In the genomic region with DNA sequence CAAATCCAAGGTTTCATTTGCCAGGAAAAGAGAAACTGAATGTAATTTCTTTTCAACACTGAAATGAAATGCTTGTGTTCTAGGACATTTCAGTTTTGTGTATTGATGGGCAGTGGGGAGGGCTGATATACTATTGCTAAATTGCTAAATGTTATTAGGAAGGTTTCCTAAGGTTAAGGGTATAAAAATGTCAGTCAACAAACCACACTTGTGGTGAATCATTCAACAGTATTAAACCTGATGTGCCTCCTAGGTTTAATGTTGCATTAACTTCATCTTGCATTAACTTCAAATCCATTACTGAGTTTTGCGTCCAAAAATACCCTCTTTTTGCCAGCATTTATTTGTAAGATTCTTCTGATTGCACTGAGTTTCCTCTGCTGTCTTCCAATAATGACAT, we compare ENCODE assay signal across 3 cellular contexts.
"Had no signal": no experiment of that assay in that cellular context is flagged by ENCODE, and none has a peak within 500 bp of the region (broad histone marks: within the 10 kb centered on the region; RNA-seq: fewer than 3 reads in every experiment).

No MANE protein-coding gene starts in this region.

- DNase-seq: GDM1, GF-D8 had no signal

- H3K4me3 ChIP-seq: GM12878 had no signal

- ATAC-seq: GM12878 had no signal
